In genomic region chr10:7434332-7434731, GRCh38 we compare ENCODE assay signal across 33 cellular contexts.
"Had no signal": no experiment of that assay in that cellular context is flagged by ENCODE, and none has a peak within 500 bp of the region (broad histone marks: within the 10 kb centered on the region; RNA-seq: fewer than 3 reads in every experiment).

No MANE protein-coding gene starts in this region.

- H3K27ac ChIP-seq: adrenal gland, body of pancreas, breast epithelium, cardiac muscle cell, colonic mucosa, epithelial cell of prostate, esophagus squamous epithelium, gastroesophageal sphincter had no signal

- H3K4me3 ChIP-seq: adrenal gland, body of pancreas, cardiac muscle cell, colonic mucosa, esophagus squamous epithelium, gastroesophageal sphincter had no signal

- FAIRE-seq: endometrium, endothelial cell of umbilical vein had no signal

- H3K36me3 ChIP-seq: adrenal gland, breast epithelium, cardiac muscle cell, colonic mucosa, esophagus squamous epithelium, gastroesophageal sphincter had no signal

- H3K27me3 ChIP-seq: adrenal gland, body of pancreas, colonic mucosa had no signal

- H3K4me1 ChIP-seq: breast epithelium, colonic mucosa had no signal

- DNase-seq: activated CD4-positive, alpha-beta memory T cell treated with anti-CD3 and anti-CD28 coated beads for 36 hours; activated CD4-positive, alpha-beta T cell treated with anti-CD3 and anti-CD28 coated beads for 36 hours; activated CD4-positive, alpha-beta T cell treated with anti-CD3 and anti-CD28 coated beads, Interleukin-2, amount 10 ng/mL, durations not matched to agents 24 days and 14 days; activated CD4-positive, CD25-positive, alpha-beta regulatory T cell; activated CD4-positive, CD25-positive, alpha-beta regulatory T cell treated with anti-CD3 and anti-CD28 coated beads, Interleukin-2, amount 50 U/mL, for 72 hours; activated CD8-positive, alpha-beta memory T cell treated with anti-CD3 and anti-CD28 coated beads, Interleukin-2, amount 10 ng/mL, durations not matched to agents 7 days and 5 days; activated CD8-positive, alpha-beta memory T cell treated with anti-CD3 and anti-CD28 coated beads, Interleukin-2, amount 50 U/mL, for 4 hours; activated CD8-positive, alpha-beta T cell treated with anti-CD3 and anti-CD28 coated beads, Interleukin-2, amount 10 ng/mL, durations not matched to agents 7 days and 5 days; activated effector memory CD4-positive, alpha-beta T cell treated with anti-CD3 and anti-CD28 coated beads, Interleukin-2, amount 50 U/mL, for 16 hours; activated naive CD4-positive, alpha-beta T cell treated with anti-CD3 and anti-CD28 coated beads for 36 hours; activated naive CD8-positive, alpha-beta T cell treated with anti-CD3 and anti-CD28 coated beads for 36 hours; activated naive CD8-positive, alpha-beta T cell treated with anti-CD3 and anti-CD28 coated beads, Interleukin-2, amount 50 U/mL, for 24 hours; activated T-cell treated with anti-CD3 and anti-CD28 coated beads, Interleukin-2, amount 50 U/mL, for 1 hour; activated T-cell treated with anti-CD3 and anti-CD28 coated beads, Interleukin-2, amount 50 U/mL, for 48 hours; adrenal gland; amygdala; aorta; body of pancreas; central memory CD4-positive, alpha-beta T cell; cerebellar nuclear complex; colonic mucosa; effector CD8-positive, alpha-beta T cell; esophagus squamous epithelium; foreskin melanocyte; head of caudate nucleus; T-helper 17 cell; T1000 had no signal

- H3K9me3 ChIP-seq: adrenal gland, body of pancreas, breast epithelium, colonic mucosa, esophagus squamous epithelium, gastroesophageal sphincter had no signal

- ATAC-seq: activated CD4-positive, alpha-beta T cell treated with anti-CD3 and anti-CD28 coated beads for 36 hours; activated CD8-positive, alpha-beta memory T cell treated with anti-CD3 and anti-CD28 coated beads, Interleukin-2, amount 10 ng/mL, durations not matched to agents 7 days and 5 days; activated CD8-positive, alpha-beta T cell treated with anti-CD3 and anti-CD28 coated beads, Interleukin-2, amount 10 ng/mL, durations not matched to agents 7 days and 5 days; activated naive CD8-positive, alpha-beta T cell treated with anti-CD3 and anti-CD28 coated beads, Interleukin-2, amount 50 U/mL, for 24 hours; body of pancreas; gastroesophageal sphincter; T-helper 17 cell had no signal
